8 cellular contexts compared by ENCODE assay signal in genomic region chr3:134486577-134487041, GRCh38. TPM values are rescaled to one million over a fixed set of nuclear protein-coding genes. Genes with fewer than 3 reads are reported as not detected.
A peak's percentile ranks its signal among the peaks of the same experiment; 100 is the strongest.
DNase-seq lines count a peak whose midpoint lies in the region; ATAC-seq and TF ChIP-seq lines count a peak whose summit lies in the region.

No MANE protein-coding gene starts in this region.

- WGBS in lower leg skin, 2 donors: 1 to 2% methylated on average over 14 to 17 of the region's 17 CpGs

- H3K27ac ChIP-seq in HEK293 (ENCODE audit: extremely low read depth, low read depth, low read length): peak overlapping the region; percentile 89
- H3K27ac ChIP-seq in OCI-LY3 (ENCODE audit: low read length): peak overlapping the region; percentile 78
- peak overlapping the region; percentile 92 to 93 for H3K27ac ChIP-seq in tibial artery

- H3K4me3 ChIP-seq in HEK293 (ENCODE audit: low read depth, low read length): peak overlapping the region; percentile 60
- peak overlapping the region; percentile 91 for H3K4me3 ChIP-seq in OCI-LY3 (ENCODE audit: low read length)
- peak overlapping the region; percentile 92 for H3K4me3 ChIP-seq in lower leg skin (ENCODE audit: low read depth, poor library complexity, severe bottlenecking)
- H3K4me3 ChIP-seq in tibial artery: peak overlapping the region; percentile 73 to 87

- peak overlapping the region; percentile 96 for H3K9ac ChIP-seq in OCI-LY3 (ENCODE audit: low read length)

- H3K27me3 Mint-ChIP-seq in central memory CD8-positive, alpha-beta T cell: no peaks in the 10 kb centered on the region

- peaks cover 44% of the 10 kb centered on the region for H3K4me1 Mint-ChIP-seq in central memory CD8-positive, alpha-beta T cell

- POLR2A ChIA-PET in HEK293 (lab: Yijun Ruan, JAX): interaction anchor here (1.0 to 1.4 kb wide), 4 partner anchors 8 to 1709 kb away, joined by 3 to 5 read pairs (median 4); partner anchors contain the start of genes AMOTL2 and MSL2

- intact Hi-C loops in lower leg skin (cut with DNase I; ENCODE audit: low total_unique reads): no loop called here
- intact Hi-C loops in tibial artery (cut with DNase I; ENCODE audit: low total_unique reads): no loop called here

- CTCF ChIA-PET in HEK293 (lab: Yijun Ruan, JAX): no interaction called here

- H3K27me3 ChIP-seq in OCI-LY3 (ENCODE audit: low read depth, low read length) (no peaks in the 10 kb centered on the region), tibial artery (no peaks in the 10 kb centered on the region)

- H3K36me3 ChIP-seq in HEK293 (ENCODE audit: control insufficient read depth in 2 of 2, insufficient read depth in 1 of 2, low read length in 2 of 2) (peaks cover 0 to 21% of the 10 kb centered on the region in 2 experiments; a peak in 1 of 3 replicates), OCI-LY3 (replicated peaks; ENCODE audit: low read depth, low read length) (peaks cover 4% of the 10 kb centered on the region), tibial artery (peaks cover under 1 to 8% (median 6%) of the 10 kb centered on the region in 3 donors)

- no peaks in the 10 kb centered on the region for H3K9me3 ChIP-seq in HEK293 (ENCODE audit: control insufficient read depth, insufficient read depth, low read depth, low read length)
- H3K9me3 ChIP-seq in OCI-LY3 (ENCODE audit: insufficient read depth, low read length): no peaks in the 10 kb centered on the region
- no peaks in the 10 kb centered on the region for H3K9me3 ChIP-seq in tibial artery

- H3K4me3 Mint-ChIP-seq in central memory CD8-positive, alpha-beta T cell: peak overlapping the region; percentile 91

- no peak for TF ChIP-seq CTCF in HEK293 (tag by site-specific recombination; IDR thresholded peaks at IDR 0.05)
- TF ChIP-seq CTCF in OCI-LY3 (IDR thresholded peaks at IDR 0.05; ENCODE audit: low read depth, low read length): no peak
- no peak for TF ChIP-seq CTCF in lower leg skin (IDR thresholded peaks at IDR 0.05)
- no peak for TF ChIP-seq CTCF in tibial artery (IDR thresholded peaks at IDR 0.05)

- no peak for TF ChIP-seq POLR2A in lower leg skin (IDR thresholded peaks at IDR 0.05)

- peaks cover 17% of the 10 kb centered on the region for H4K20me1 ChIP-seq in OCI-LY3 (ENCODE audit: insufficient read depth, low read length)

- H2AFZ ChIP-seq in OCI-LY3 (ENCODE audit: low read depth, low read length): no peak overlapping the region; the same call in 1 of the 2 replicates

- DNase-seq in NCI-H2081 (lab: John Stamatoyannopoulos, UW): peak; percentile 54 to 69
- DNase-seq in NCI-H2081 treated with DMSO at 0.1 percent for 48 hours (lab: John Stamatoyannopoulos, UW): no peak
- no peak for DNase-seq in central memory CD8-positive, alpha-beta T cell (ENCODE audit: low spot score in 2 of 2)
- DNase-seq in lower leg skin (ENCODE audit: low spot score in 2 of 2): no peak
- no peak for DNase-seq in tibial artery
- DNase-seq in HuH-7.5 (ENCODE audit: low spot score): no peak

- H3K4me1 ChIP-seq in HEK293 (ENCODE audit: control insufficient read depth, insufficient read depth, low read length) (no peaks in the 10 kb centered on the region), OCI-LY3 (ENCODE audit: low read length) (peaks cover 16% of the 10 kb centered on the region), tibial artery (peaks cover 0 to 59% (median 40%) of the 10 kb centered on the region in 4 donors)

- peak overlapping the region; percentile 98 for H3K27ac Mint-ChIP-seq in central memory CD8-positive, alpha-beta T cell (ENCODE audit: low read depth)

- H3K9me3 Mint-ChIP-seq in central memory CD8-positive, alpha-beta T cell: no peaks in the 10 kb centered on the region

- peaks cover 24% of the 10 kb centered on the region for H3K36me3 Mint-ChIP-seq in central memory CD8-positive, alpha-beta T cell (ENCODE audit: insufficient read depth)

- H3K4me2 ChIP-seq in OCI-LY3 (ENCODE audit: low read length): peak overlapping the region; percentile 81

- peak; percentile 29 for ATAC-seq in central memory CD8-positive, alpha-beta T cell (replicated peaks; ENCODE audit: extremely low read depth, poor library complexity, severe bottlenecking)

- peaks cover 73% of the 10 kb centered on the region for H3K79me2 ChIP-seq in OCI-LY3 (ENCODE audit: low read length)

TF ChIP-seq in HEK293, 187 proteins besides CTCF, POLR2A, EP300 and RAD21 (continues in another document):
- no peak for TF ChIP-seq ZNF23 (tag by site-specific recombination; IDR thresholded peaks at IDR 0.05; ENCODE audit: borderline replicate concordance)
- TF ChIP-seq ZBTB21 (tag by site-specific recombination; IDR thresholded peaks at IDR 0.05): peak; percentile 63; the same call in 1 of the 2 replicates
- no peak for TF ChIP-seq KLF17 (tag by site-specific recombination; IDR thresholded peaks at IDR 0.05)
- TF ChIP-seq ZNF501 (tag by site-specific recombination; IDR thresholded peaks at IDR 0.05): 0 out of 2 replicates have a peak, but pooled peaks have one; percentile 4
- TF ChIP-seq ZNF416 (tag by site-specific recombination; IDR thresholded peaks at IDR 0.05): no peak
- TF ChIP-seq ZNF555 (tag by site-specific recombination; conservative IDR thresholded peaks at IDR 0.05): no peak
- TF ChIP-seq ZNF843 (tag by site-specific recombination; IDR thresholded peaks at IDR 0.05): no peak
- peak; percentile 79 for TF ChIP-seq ZNF629 (tag by site-specific recombination; IDR thresholded peaks at IDR 0.05)
- no peak for TF ChIP-seq MEIS1 (CRISPR knock-in tag; IDR thresholded peaks at IDR 0.05; ENCODE audit: borderline replicate concordance)
- TF ChIP-seq ZBTB6 (tag by site-specific recombination; IDR thresholded peaks at IDR 0.05): no peak
- TF ChIP-seq PBX3 (CRISPR knock-in tag; IDR thresholded peaks at IDR 0.05): no peak
- no peak for TF ChIP-seq ZNF707 (tag by site-specific recombination; IDR thresholded peaks at IDR 0.05)
- no peak for TF ChIP-seq ZNF423 (tag by site-specific recombination; IDR thresholded peaks at IDR 0.05)
- TF ChIP-seq ATF2 (tag by site-specific recombination; IDR thresholded peaks at IDR 0.05; ENCODE audit: low read depth): 0 out of 2 replicates have a peak, but pooled peaks have one; percentile 3
- 0 out of 2 replicates have a peak, but pooled peaks have one; percentile 13 for TF ChIP-seq HIC1 (tag by site-specific recombination; IDR thresholded peaks at IDR 0.05)
- no peak for TF ChIP-seq ZNF302 (tag by site-specific recombination; IDR thresholded peaks at IDR 0.05; ENCODE audit: low read depth)
- peak; percentile 13; the same call in 1 of the 2 replicates for TF ChIP-seq FEZF1 (tag by site-specific recombination; IDR thresholded peaks at IDR 0.05)

RNA-seq across cellular contexts. Expression of gene CEP63, which starts 0.8 kb away (rescaled TPM):
- 10 to 100 TPM; 15.6 to 23.2 (median 18.1) TPM for total RNA-seq in lower leg skin

RNA-seq across cellular contexts. Expression of gene ANAPC13, which starts 0.8 kb away (rescaled TPM):
- total RNA-seq in lower leg skin: 10 to 100 TPM; 28.4 to 52.0 (median 35.9) TPM

Comparison
In these comparisons a context has a peak if more than half of its experiments do, and no peak if none do; other contexts are left out.
1. DNase-seq: peak in NCI-H2081 (2 of 2); none in NCI-H2081 treated with DMSO at 0.1 percent for 48 hours (single experiment), central memory CD8-positive, alpha-beta T cell (0 of 2), lower leg skin (0 of 2), tibial artery (0 of 2) and HuH-7.5 (single experiment).
2. Peak in every context shown above with its lines, with median percentiles within 50 percentile points of each other: H3K27ac ChIP-seq and H3K4me3 ChIP-seq.